Comparison of ENCODE assay signal across 19 cellular contexts in the genomic region with DNA sequence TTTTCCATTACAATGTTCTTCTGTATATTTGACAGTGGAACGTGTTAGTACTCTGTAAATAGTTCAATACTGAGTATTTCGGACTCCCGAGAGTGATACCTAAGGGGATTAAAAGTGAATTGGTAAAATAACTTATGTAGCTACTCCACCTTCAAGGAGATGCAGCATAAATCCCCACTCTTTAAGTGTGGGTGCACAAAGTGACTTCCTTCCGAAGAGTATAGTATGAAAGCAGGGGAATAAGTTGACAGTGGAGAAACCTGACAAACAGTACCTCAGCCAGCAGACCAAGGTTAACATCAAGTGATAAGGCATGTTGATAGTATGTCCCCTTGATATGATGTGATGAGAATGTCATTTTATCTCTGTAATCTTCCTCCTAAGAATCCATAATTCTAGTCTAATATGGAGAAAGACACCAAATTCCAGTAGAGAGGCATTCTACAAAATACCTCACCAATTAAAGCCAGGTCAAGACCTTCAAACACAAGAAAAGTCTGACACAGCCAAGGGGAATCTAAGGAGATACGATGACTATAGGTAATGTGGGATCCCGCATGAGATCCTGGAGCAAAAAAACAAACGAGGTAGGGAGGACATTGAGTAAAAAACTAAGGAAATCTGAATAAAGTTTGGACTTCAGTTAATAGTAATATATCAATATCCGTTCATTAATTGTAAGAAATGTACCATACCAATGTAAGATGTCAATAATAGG. TPM values are rescaled to one million over a fixed set of nuclear protein-coding genes. Genes with fewer than 3 reads are reported as not detected.
DNase-seq lines count a peak whose midpoint lies in the region; ATAC-seq lines count a peak whose summit lies in the region.
"Had no signal": no experiment of that assay in that cellular context is flagged by ENCODE, and none has a peak within 500 bp of the region (broad histone marks: within the 10 kb centered on the region; RNA-seq: fewer than 3 reads in every experiment).

No MANE protein-coding gene starts in this region.

- no peaks in the 10 kb centered on the region for H3K9me3 ChIP-seq in T-helper 17 cell (ENCODE audit: control insufficient read depth, low read length, poor library complexity, severe bottlenecking)
- H3K9me3 ChIP-seq: ascending aorta, MG63 had no signal

- peak overlapping the region; percentile 37 for H3K27ac Mint-ChIP-seq in activated CD4-positive, alpha-beta T cell treated with anti-CD3 and anti-CD28 coated beads, Interleukin-2, amount 10 ng/mL, durations not matched to agents 7 days and 5 days
- peak overlapping the region; percentile 97 for H3K27ac Mint-ChIP-seq in T-helper 17 cell
- H3K27ac Mint-ChIP-seq in naive thymus-derived CD8-positive, alpha-beta T cell, result peak overlapping the region; percentile 96 to 98 (median 98)
- H3K27ac Mint-ChIP-seq: neural progenitor cell had no signal

- CTCF ChIA-PET in activated CD4-positive, alpha-beta T cell treated with anti-CD3 and anti-CD28 coated beads, Interleukin-2, amount 10 ng/mL, durations not matched to agents 7 days and 5 days (lab: Charles Lee), result interaction anchor here (2.2 kb wide), 1 partner anchor 244 kb away, joined by 6 read pairs; no protein-coding TSS in a partner anchor

- H3K4me3 ChIP-seq in GM08714 (ENCODE audit: low read length), result peak overlapping the region; percentile 39; the same call in 1 of the 2 replicates
- H3K4me3 ChIP-seq: ascending aorta, MG63, neural progenitor cell, upper lobe of left lung had no signal

- no peak overlapping the region for H3K4me3 Mint-ChIP-seq in activated CD4-positive, alpha-beta T cell treated with anti-CD3 and anti-CD28 coated beads, Interleukin-2, amount 10 ng/mL, durations not matched to agents 7 days and 5 days
- H3K4me3 Mint-ChIP-seq in T-helper 17 cell, result peak overlapping the region; percentile 71
- H3K4me3 Mint-ChIP-seq in naive thymus-derived CD8-positive, alpha-beta T cell, result peak overlapping the region; percentile 24 to 99 (median 84)
- H3K4me3 Mint-ChIP-seq: neural progenitor cell had no signal

- peaks cover 5% of the 10 kb centered on the region for H3K36me3 Mint-ChIP-seq in activated CD4-positive, alpha-beta T cell treated with anti-CD3 and anti-CD28 coated beads, Interleukin-2, amount 10 ng/mL, durations not matched to agents 7 days and 5 days (ENCODE audit: low read depth)
- no peaks in the 10 kb centered on the region for H3K36me3 Mint-ChIP-seq in T-helper 17 cell (ENCODE audit: low read depth)
- peaks cover 0 to 7% (median 0%) of the 10 kb centered on the region in 3 donors for H3K36me3 Mint-ChIP-seq in naive thymus-derived CD8-positive, alpha-beta T cell
- H3K36me3 Mint-ChIP-seq: neural progenitor cell had no signal

- in situ Hi-C loops in KBM-7 (cut with MboI; ENCODE audit: low pct_unique_long_range_greater_than_20kb, low sequenced_read_pairs), result no loop called here

- peaks cover 55% of the 10 kb centered on the region for H3K4me1 Mint-ChIP-seq in activated CD4-positive, alpha-beta T cell treated with anti-CD3 and anti-CD28 coated beads, Interleukin-2, amount 10 ng/mL, durations not matched to agents 7 days and 5 days
- peaks cover 37% of the 10 kb centered on the region for H3K4me1 Mint-ChIP-seq in T-helper 17 cell
- peaks cover 22 to 59% (median 49%) of the 10 kb centered on the region in 4 donors for H3K4me1 Mint-ChIP-seq in naive thymus-derived CD8-positive, alpha-beta T cell

- H3K27me3 Mint-ChIP-seq in activated CD4-positive, alpha-beta T cell treated with anti-CD3 and anti-CD28 coated beads, Interleukin-2, amount 10 ng/mL, durations not matched to agents 7 days and 5 days, result no peaks in the 10 kb centered on the region
- no peaks in the 10 kb centered on the region for H3K27me3 Mint-ChIP-seq in T-helper 17 cell
- no peaks in the 10 kb centered on the region for H3K27me3 Mint-ChIP-seq in naive thymus-derived CD8-positive, alpha-beta T cell

- H3K9me3 Mint-ChIP-seq in activated CD4-positive, alpha-beta T cell treated with anti-CD3 and anti-CD28 coated beads, Interleukin-2, amount 10 ng/mL, durations not matched to agents 7 days and 5 days, result peaks cover 8% of the 10 kb centered on the region
- no peaks in the 10 kb centered on the region for H3K9me3 Mint-ChIP-seq in naive thymus-derived CD8-positive, alpha-beta T cell

- DNase-seq in activated CD4-positive, alpha-beta T cell treated with anti-CD3 and anti-CD28 coated beads, Interleukin-2, amount 10 ng/mL, durations not matched to agents 7 days and 5 days, result no peak
- no peak for DNase-seq in activated CD4-positive, alpha-beta T cell treated with anti-CD3 and anti-CD28 coated beads, Interleukin-2, amount 50 U/mL, for 1 hour
- DNase-seq in T-helper 17 cell (no peak), OCI-M2 (lab: John Stamatoyannopoulos, UW; ENCODE audit: unreplicated experiment) (no peak), KBM-7 (no peak)
- no peak for DNase-seq in naive thymus-derived CD8-positive, alpha-beta T cell
- DNase-seq: activated CD4-positive, alpha-beta T cell treated with anti-CD3 and anti-CD28 coated beads for 4 hours; activated effector memory CD4-positive, alpha-beta T cell treated with anti-CD3 and anti-CD28 coated beads, Interleukin-2, amount 50 U/mL, for 16 hours; kidney; mesendoderm; MG63; NCI-H187; NCI-H446 treated with DMSO at 0.1 percent for 48 hours; SIG-M5; upper lobe of left lung had no signal

- ATAC-seq in T-helper 17 cell (no peak), HG03378 (IDR thresholded peaks at IDR 0.05; ENCODE audit: unreplicated experiment) (no peak)
- ATAC-seq in naive thymus-derived CD8-positive, alpha-beta T cell, result no peak

- POLR2A ChIA-PET in activated CD4-positive, alpha-beta T cell treated with anti-CD3 and anti-CD28 coated beads, Interleukin-2, amount 10 ng/mL, durations not matched to agents 7 days and 5 days (lab: Charles Lee), result no interaction called here
- POLR2A ChIA-PET in naive thymus-derived CD8-positive, alpha-beta T cell (lab: Charles Lee), result interaction anchor here (1.5 to 8.1 kb wide), 3 partner anchors 47 to 244 kb away, joined by 3 to 87 read pairs (median 13); no protein-coding TSS in a partner anchor

RNA-seq across cellular contexts. Expression of a gene that starts 1.8 kb away (rescaled TPM):
- total RNA-seq in activated CD4-positive, alpha-beta T cell treated with anti-CD3 and anti-CD28 coated beads, Interleukin-2, amount 10 ng/mL, durations not matched to agents 7 days and 5 days, result not detected
- under 1 TPM in 1 of 2 donors, not detected in 1; 0.37 TPM for total RNA-seq in T-helper 17 cell
- total RNA-seq in naive thymus-derived CD8-positive, alpha-beta T cell, result under 1 TPM; 0.38 to 0.49 TPM
- polyA plus RNA-seq in naive thymus-derived CD8-positive, alpha-beta T cell, result not detected
- total RNA-seq: ascending aorta, kidney, upper lobe of left lung had no signal

RNA-seq across cellular contexts. Expression of a gene that starts 2.1 kb away (rescaled TPM):
- total RNA-seq in activated CD4-positive, alpha-beta T cell treated with anti-CD3 and anti-CD28 coated beads, Interleukin-2, amount 10 ng/mL, durations not matched to agents 7 days and 5 days, result 10 to 100 TPM; 33.1 to 39.8 TPM
- total RNA-seq in T-helper 17 cell, result 100 to 1,000 TPM; 106 to 113 TPM
- total RNA-seq in naive thymus-derived CD8-positive, alpha-beta T cell, result 100 to 1,000 TPM; 111 to 118 TPM
- 10 to 100 TPM; 18.8 to 59.2 (median 21.5) TPM for polyA plus RNA-seq in naive thymus-derived CD8-positive, alpha-beta T cell

RNA-seq across cellular contexts. Expression of a gene that starts 52.3 kb away (rescaled TPM):
- total RNA-seq in activated CD4-positive, alpha-beta T cell treated with anti-CD3 and anti-CD28 coated beads, Interleukin-2, amount 10 ng/mL, durations not matched to agents 7 days and 5 days, result 10 to 100 TPM; 55.4 to 63.1 TPM
- total RNA-seq in T-helper 17 cell, result 10 to 100 TPM; 17.2 to 28.6 TPM
- total RNA-seq in naive thymus-derived CD8-positive, alpha-beta T cell, result 10 to 100 TPM; 82.2 to 83.3 TPM
- polyA plus RNA-seq in naive thymus-derived CD8-positive, alpha-beta T cell, result 1 to 10 TPM in 1 of 3 donors, under 1 TPM in 2; 0.55 to 1.2 (median 0.58) TPM

Comparison
In these comparisons a context has a peak if more than half of its experiments do, and no peak if none do; other contexts are left out.
1. H3K27ac Mint-ChIP-seq: peak in every context shown above with its lines; median percentile 98 in naive thymus-derived CD8-positive, alpha-beta T cell; 97 in T-helper 17 cell; 37 in activated CD4-positive, alpha-beta T cell treated with anti-CD3 and anti-CD28 coated beads, Interleukin-2, amount 10 ng/mL, durations not matched to agents 7 days and 5 days.